ENCODE assay signal across 8 cellular contexts in the genomic region with DNA sequence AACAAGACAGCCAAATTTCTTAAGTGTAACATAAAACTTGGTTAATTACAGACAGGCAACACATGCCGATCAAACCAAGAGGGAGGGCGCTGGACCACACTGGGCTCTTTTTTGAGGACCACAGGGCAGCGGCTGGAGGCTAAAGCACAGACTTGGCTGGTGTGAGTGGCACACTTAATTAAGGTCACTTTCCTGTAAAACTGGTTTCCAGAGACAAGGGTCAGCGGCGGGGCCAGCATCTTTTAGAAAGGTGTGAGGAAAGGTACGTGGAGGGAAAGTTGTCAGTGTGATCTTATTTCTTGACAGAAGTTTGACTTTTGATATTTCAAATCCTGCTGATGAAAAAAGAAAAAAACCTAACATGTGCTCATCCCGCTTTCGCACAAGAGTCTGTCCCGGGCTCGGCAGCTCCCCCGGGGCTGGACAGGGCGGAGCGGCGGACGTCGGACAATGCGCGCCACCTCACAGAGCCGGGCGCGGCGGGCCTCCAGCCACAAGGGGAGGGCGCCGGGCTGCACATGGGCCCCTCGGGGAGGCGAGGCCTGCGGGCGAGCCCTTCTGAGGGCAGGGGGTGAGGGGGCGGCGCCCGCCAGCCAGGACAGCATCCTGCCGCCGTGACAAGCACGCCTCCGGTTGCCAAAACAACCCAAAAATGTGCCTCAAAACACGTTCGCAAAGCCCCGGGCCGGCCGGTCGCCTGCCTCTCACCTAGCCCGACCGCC. TPM values are rescaled to one million over a fixed set of nuclear protein-coding genes. Genes with fewer than 3 reads are reported as not detected.
A peak's percentile ranks its signal among the peaks of the same experiment; 100 is the strongest.
DNase-seq lines count a peak whose midpoint lies in the region; ATAC-seq and TF ChIP-seq lines count a peak whose summit lies in the region.

No MANE protein-coding gene starts in this region.

- no peaks in the 10 kb centered on the region for H3K27me3 ChIP-seq in adrenal gland
- H3K27me3 ChIP-seq in right atrium auricular region, result no peaks in the 10 kb centered on the region
- H3K27me3 ChIP-seq in psoas muscle (ENCODE audit: insufficient read depth in 3 of 3, low read length in 2 of 3), result no peaks in the 10 kb centered on the region

- TF ChIP-seq CTCF in adrenal gland (IDR thresholded peaks at IDR 0.05) (peak in 1 of 6 experiments; percentile 12), right atrium auricular region (IDR thresholded peaks at IDR 0.05) (no peak), psoas muscle (IDR thresholded peaks at IDR 0.05) (no peak)

- peak; percentile 35 for ATAC-seq in GM19467 (IDR thresholded peaks at IDR 0.05; ENCODE audit: unreplicated experiment)
- ATAC-seq in HG03565 (IDR thresholded peaks at IDR 0.05; ENCODE audit: unreplicated experiment), result peak; percentile 19
- ATAC-seq in psoas muscle, result peak; percentile 34 to 63 (median 57)

- no peaks in the 10 kb centered on the region for H3K9me3 ChIP-seq in adrenal gland (replicated peaks in 1 of 3)
- H3K9me3 ChIP-seq in right atrium auricular region, result no peaks in the 10 kb centered on the region
- no peaks in the 10 kb centered on the region for H3K9me3 ChIP-seq in psoas muscle

- TF ChIP-seq POLR2A in adrenal gland (IDR thresholded peaks at IDR 0.05), result no peak

- peak; percentile 34 for DNase-seq in CMK (ENCODE audit: low read depth)
- peak in 6 of 7 donors; percentile 27 to 61 (median 54) for DNase-seq in adrenal gland
- peak; percentile 66 for DNase-seq in right atrium auricular region (ENCODE audit: low spot score)
- peak; percentile 65 to 70 for DNase-seq in psoas muscle
- no peak for DNase-seq in NCI-H345 treated with DMSO at 0.1 percent for 48 hours (lab: John Stamatoyannopoulos, UW; ENCODE audit: unreplicated experiment)
- no peak for DNase-seq in middle frontal gyrus (ENCODE audit: extremely low spot score, low spot score)

- H3K36me3 ChIP-seq in adrenal gland (replicated peaks in 1 of 2) (no peaks in the 10 kb centered on the region), right atrium auricular region (no peaks in the 10 kb centered on the region), psoas muscle (ENCODE audit: insufficient read depth in 1 of 2, low read depth in 1 of 2) (no peaks in the 10 kb centered on the region)

- peak overlapping the region in 3 of 4 donors; percentile 68 to 92 (median 74) for H3K4me3 ChIP-seq in adrenal gland
- peak overlapping the region; percentile 61 to 75 for H3K4me3 ChIP-seq in right atrium auricular region
- peak overlapping the region; percentile 85 for H3K4me3 ChIP-seq in psoas muscle

- intact Hi-C loops in adrenal gland (cut with DNase I), result no loop called here
- intact Hi-C loops in psoas muscle (cut with DNase I), result loop anchor here (5.0 to 10.0 kb wide), 3 partner anchors 93 to 281 kb away; a partner anchor contains a TSS

- WGBS in adrenal gland, 4 donors, result 15 to 32% (median 20%) methylated on average over 18 to 43 of the region's 43 CpGs
- WGBS in psoas muscle, 3 donors, result 11 to 14% (median 13%) methylated on average over 41 to 43 of the region's 43 CpGs

- H3K27ac ChIP-seq in adrenal gland (peak overlapping the region in 4 of 5 donors; percentile 80 to 96 (median 88)), right atrium auricular region (peak overlapping the region; percentile 74 to 86), psoas muscle (peak overlapping the region; percentile 72)

- H3K4me1 ChIP-seq in adrenal gland (replicated peaks in 1 of 2), result peaks cover 0 to 5% of the 10 kb centered on the region in 2 donors
- peaks cover 0 to 21% of the 10 kb centered on the region in 2 donors for H3K4me1 ChIP-seq in right atrium auricular region
- no peaks in the 10 kb centered on the region for H3K4me1 ChIP-seq in psoas muscle

RNA-seq across cellular contexts. Expression of a gene that starts 0.7 kb away (rescaled TPM):
- 10 to 100 TPM; 14.7 to 73.5 (median 22.8) TPM for total RNA-seq in adrenal gland
- 10 to 100 TPM in 1 of 3 donors, 1 to 10 TPM in 2; 3.5 to 56.5 (median 3.8) TPM for polyA plus RNA-seq in adrenal gland
- 1 to 10 TPM; 4.9 to 5.4 TPM for total RNA-seq in right atrium auricular region
- 1 to 10 TPM; 1.6 to 8.2 (median 5.0) TPM for total RNA-seq in psoas muscle
- 1 to 10 TPM in 1 of 3 donors, under 1 TPM in 2; 0.36 to 4.1 (median 0.86) TPM for polyA plus RNA-seq in psoas muscle

RNA-seq across cellular contexts. Expression of a gene that starts 51.3 kb away (rescaled TPM):
- total RNA-seq in adrenal gland (not detected), right atrium auricular region (not detected), psoas muscle (not detected)
- polyA plus RNA-seq in adrenal gland (not detected), psoas muscle (under 1 TPM in 1 of 3 donors, not detected in 2; 0.05 TPM)

Comparison
In these comparisons a context has a peak if more than half of its experiments do, and no peak if none do; other contexts are left out.
1. DNase-seq: peak in CMK (single experiment), adrenal gland (6 of 7), right atrium auricular region (single experiment) and psoas muscle (2 of 2); none in NCI-H345 treated with DMSO at 0.1 percent for 48 hours (single experiment) and middle frontal gyrus (single experiment).
2. intact Hi-C loops: an anchor here in psoas muscle (5.0 to 10.0 kb wide); none called in adrenal gland.
3. Peak in every context shown above with its lines, with median percentiles within 50 percentile points of each other: ATAC-seq, H3K27ac ChIP-seq and H3K4me3 ChIP-seq.